Comparison of ENCODE assay signal across 11 cellular contexts in genomic region chr5:179680780-179681411, GRCh38. TPM values are rescaled to one million over a fixed set of nuclear protein-coding genes. Genes with fewer than 3 reads are reported as not detected.
DNase-seq lines count a peak whose midpoint lies in the region; ATAC-seq and TF ChIP-seq lines count a peak whose summit lies in the region.
"Had no signal": no experiment of that assay in that cellular context is flagged by ENCODE, and none has a peak within 500 bp of the region (broad histone marks: within the 10 kb centered on the region; RNA-seq: fewer than 3 reads in every experiment).

TSS of gene CBY3 (minus strand) at chr5:179681034. CDS start at chr5:179680918, 116 bp downstream.

- H3K9me3 Mint-ChIP-seq in CD4-positive, alpha-beta memory T cell: no peaks in the 10 kb centered on the region
- H3K9me3 Mint-ChIP-seq in natural killer cell: no peaks in the 10 kb centered on the region

- in situ Hi-C loops in IMR-90 (cut with MboI; ENCODE audit: low sequenced_read_pairs): no loop called here

- H3K27ac Mint-ChIP-seq in CD4-positive, alpha-beta memory T cell: peak within 1 kb of the TSS; percentile 44 to 97 (median 88)
- peak within 1 kb of the TSS; percentile 61 to 94 for H3K27ac Mint-ChIP-seq in natural killer cell

- H2AFZ ChIP-seq in IMR-90 (replicated peaks; ENCODE audit: low read length, poor library complexity): peak within 1 kb of the TSS; percentile 5

- dilution Hi-C loops in IMR-90 (cut with HindIII; ENCODE audit: low sequenced_read_pairs, unreplicated experiment): no loop called here

- H3K56ac ChIP-seq in IMR-90 (ENCODE audit: extremely low read depth, insufficient read depth, low read length): no peak within 1 kb of the TSS

- H2AK5ac ChIP-seq in IMR-90 (ENCODE audit: low read depth, low read length): no peak within 1 kb of the TSS

- H2BK20ac ChIP-seq in IMR-90 (ENCODE audit: low read depth, low read length): no peak within 1 kb of the TSS

- no peak within 1 kb of the TSS for H3K18ac ChIP-seq in IMR-90 (ENCODE audit: low read depth, low read length)

- no peak within 1 kb of the TSS for H3K4me3 ChIP-seq in CD4-positive, alpha-beta memory T cell (ENCODE audit: low read length in 2 of 2)
- H3K4me3 ChIP-seq in IMR-90 (ENCODE audit: insufficient read depth, low read depth, low read length): no peak within 1 kb of the TSS

- 86% methylated on average over 1 of the region's 5 CpGs; no CpG with 5 or more reads in 1 of the 2 experiments for WGBS in IMR-90 (ENCODE audit: extremely low coverage in 2 of 2, insufficient read length in 1 of 2), 2 experiments

- no peak for TF ChIP-seq POLR2A in IMR-90 (IDR thresholded peaks at IDR 0.05; ENCODE audit: low read depth, low read length)

- H3K23ac ChIP-seq in IMR-90 (ENCODE audit: low read depth, low read length): no peak within 1 kb of the TSS

- H4K20me1 ChIP-seq in IMR-90 (ENCODE audit: insufficient read depth, low read length): no peaks in the 10 kb centered on the region

- no peak within 1 kb of the TSS for H4K91ac ChIP-seq in IMR-90 (ENCODE audit: insufficient read depth, low read depth, low read length)

- no peak within 1 kb of the TSS for H3K27ac ChIP-seq in CD4-positive, alpha-beta memory T cell (ENCODE audit: low read depth, low read length)
- no peak within 1 kb of the TSS for H3K27ac ChIP-seq in IMR-90 (ENCODE audit: insufficient read depth, low read length)

- TF ChIP-seq RAD21 in IMR-90 (IDR thresholded peaks at IDR 0.05; ENCODE audit: low read length): no peak

- H4K8ac ChIP-seq in IMR-90 (ENCODE audit: low read depth in 2 of 2, low read length in 2 of 2): no peak within 1 kb of the TSS

- H3K4me2 ChIP-seq in IMR-90 (ENCODE audit: low read depth, low read length): no peak within 1 kb of the TSS

- H2BK120ac ChIP-seq in IMR-90 (ENCODE audit: low read depth, low read length): no peak within 1 kb of the TSS

- H3K27me3 Mint-ChIP-seq in CD4-positive, alpha-beta memory T cell: no peaks in the 10 kb centered on the region
- no peaks in the 10 kb centered on the region for H3K27me3 Mint-ChIP-seq in natural killer cell (ENCODE audit: low read depth in 2 of 2)

- DNase-seq in CD4-positive, alpha-beta memory T cell: no peak
- DNase-seq in IMR-90 (peak; percentile 45), amniotic epithelial cell (ENCODE audit: low read depth) (peak; percentile 53), natural killer cell (no peak), anterior cingulate cortex (lab: John Stamatoyannopoulos, UW) (no peak)
- DNase-seq in stimulated activated CD4-positive, alpha-beta T cell treated with anti-CD3 and anti-CD28 coated beads, Interleukin-12 subunit alpha, Interleukin-12 subunit beta, amount 100 ng/mL, for 4 hours: no peak
- DNase-seq: NCI-H146; stimulated activated CD4-positive, alpha-beta T cell treated with anti-CD3 and anti-CD28 coated beads, Interleukin-15, amount 100 ng/mL, for 24 hours; stimulated activated naive CD4-positive, alpha-beta T cell treated with Interleukin-2 at 50 U/mL for 16 hours had no signal

- POLR2A ChIA-PET in CD4-positive, alpha-beta memory T cell (lab: Charles Lee; ENCODE audit: partially characterized antibody): interaction anchor here (0.6 to 2.4 kb wide), 5 partner anchors 16 to 114 kb away, joined by 3 to 10 read pairs (median 4); partner anchors contain the start of genes HNRNPH1 and MAML1
- POLR2A ChIA-PET in IMR-90 (lab: Charles Lee; ENCODE audit: unreplicated experiment): no interaction called here

- peaks cover 0 to 13% of the 10 kb centered on the region in 2 donors for H3K36me3 Mint-ChIP-seq in CD4-positive, alpha-beta memory T cell
- no peaks in the 10 kb centered on the region for H3K36me3 Mint-ChIP-seq in natural killer cell

- H3K79me1 ChIP-seq in IMR-90 (ENCODE audit: low read depth in 1 of 2, low read length in 2 of 2): peaks cover 8 to 31% of the 10 kb centered on the region in 2 experiments

- no TSS peak for BruUV-seq in IMR-90 (replicated peaks; lab: Mats Ljungman, UMichigan)

- peak within 1 kb of the TSS; percentile 33 to 97 (median 68) for H3K4me3 Mint-ChIP-seq in CD4-positive, alpha-beta memory T cell
- H3K4me3 Mint-ChIP-seq in natural killer cell: peak within 1 kb of the TSS; percentile 78

- intact Hi-C loops in CD4-positive, alpha-beta memory T cell (cut with micrococcal nuclease): no loop called here
- intact Hi-C loops in IMR-90 (cut with micrococcal nuclease): no loop called here
- intact Hi-C loops in natural killer cell (cut with micrococcal nuclease): no loop called here

- no peak within 1 kb of the TSS for H2BK5ac ChIP-seq in IMR-90 (ENCODE audit: low read depth, low read length, poor library complexity, severe bottlenecking)

- 0 out of 2 replicates have a peak, but pooled peaks cover 5% of the 10 kb centered on the region for H3K9me1 ChIP-seq in IMR-90 (ENCODE audit: insufficient read depth, low read length)

- H3K36me3 ChIP-seq in CD4-positive, alpha-beta memory T cell (ENCODE audit: insufficient read depth, low read length): no peaks in the 10 kb centered on the region
- H3K36me3 ChIP-seq in IMR-90 (ENCODE audit: control insufficient read depth, insufficient read depth, low read length): no peaks in the 10 kb centered on the region

- H3K9me3 ChIP-seq in CD4-positive, alpha-beta memory T cell (ENCODE audit: control insufficient read depth in 1 of 2, low read length in 2 of 2): no peaks in the 10 kb centered on the region
- no peaks in the 10 kb centered on the region for H3K9me3 ChIP-seq in IMR-90 (ENCODE audit: control insufficient read depth, insufficient read depth, low read length)

- no peak within 1 kb of the TSS for H4K5ac ChIP-seq in IMR-90 (ENCODE audit: low read depth, low read length)

- peaks cover 21 to 50% (median 31%) of the 10 kb centered on the region in 4 donors for H3K4me1 Mint-ChIP-seq in CD4-positive, alpha-beta memory T cell
- peaks cover 28 to 30% of the 10 kb centered on the region in 2 donors for H3K4me1 Mint-ChIP-seq in natural killer cell

- H3K14ac ChIP-seq in IMR-90 (replicated peaks; ENCODE audit: low read depth, low read length): no peak within 1 kb of the TSS

- no peak within 1 kb of the TSS for H3K9ac ChIP-seq in IMR-90 (ENCODE audit: low read depth, low read length)

- CTCF ChIA-PET in CD4-positive, alpha-beta memory T cell (lab: Charles Lee; ENCODE audit: partially characterized antibody): interaction anchor here (1.0 to 1.7 kb wide), 3 partner anchors 10 to 51 kb away, joined by 3 to 7 read pairs (median 3); partner anchors contain the start of gene MAML1
- CTCF ChIA-PET in IMR-90 (lab: Yijun Ruan, JAX): no interaction called here

- H2BK15ac ChIP-seq in IMR-90 (ENCODE audit: low read depth, low read length): no peak within 1 kb of the TSS

- no peaks in the 10 kb centered on the region for H3K27me3 ChIP-seq in CD4-positive, alpha-beta memory T cell (ENCODE audit: insufficient read depth, low read length)
- H3K27me3 ChIP-seq in IMR-90 (ENCODE audit: control insufficient read depth, insufficient read depth, low read length): no peaks in the 10 kb centered on the region

- H3K4me1 ChIP-seq in CD4-positive, alpha-beta memory T cell (ENCODE audit: insufficient read depth, low read length): peaks cover 28% of the 10 kb centered on the region
- peaks cover 4% of the 10 kb centered on the region for H3K4me1 ChIP-seq in IMR-90 (ENCODE audit: control insufficient read depth, insufficient read depth, low read length)

- no peak within 1 kb of the TSS for H3K4ac ChIP-seq in IMR-90 (ENCODE audit: low read depth, low read length)

- ATAC-seq in IMR-90 (ENCODE audit: low read depth): no peak
- ATAC-seq in natural killer cell: no peak
- no peak for ATAC-seq in GM21367 (IDR thresholded peaks at IDR 0.05; ENCODE audit: unreplicated experiment)
- no peak for ATAC-seq in HG03280 (IDR thresholded peaks at IDR 0.05; ENCODE audit: unreplicated experiment)

- TF ChIP-seq CTCF in IMR-90 (conservative IDR thresholded peaks at IDR 0.05; ENCODE audit: low read depth, low read length): no peak
- TF ChIP-seq CTCF in natural killer cell (IDR thresholded peaks at IDR 0.05): no peak

- peak within 1 kb of the TSS; percentile 72 for H2AK9ac ChIP-seq in IMR-90 (replicated peaks; ENCODE audit: low read depth, low read length, poor library complexity)

TF ChIP-seq in IMR-90, 13 proteins besides CTCF, POLR2A, EP300 and RAD21:
- TF ChIP-seq BHLHE40 (IDR thresholded peaks at IDR 0.05; ENCODE audit: low read depth, low read length): no peak
- TF ChIP-seq NFE2L2 (IDR thresholded peaks at IDR 0.05; ENCODE audit: low read depth, low read length): no peak
- TF ChIP-seq ELK1 (IDR thresholded peaks at IDR 0.05; ENCODE audit: borderline replicate concordance, low read depth, low read length): no peak
- TF ChIP-seq RCOR1 (IDR thresholded peaks at IDR 0.05; ENCODE audit: insufficient replicate concordance, low read length): no peak
- no peak for TF ChIP-seq SMC3 (IDR thresholded peaks at IDR 0.05; ENCODE audit: low read depth, low read length)
- no peak for TF ChIP-seq USF2 (IDR thresholded peaks at IDR 0.05; ENCODE audit: low read depth, low read length)
- no peak for TF ChIP-seq CEBPB (IDR thresholded peaks at IDR 0.05; ENCODE audit: low read depth, low read length)
- TF ChIP-seq MAFK (IDR thresholded peaks at IDR 0.05; ENCODE audit: low read depth, low read length): no peak
- TF ChIP-seq RFX5 (IDR thresholded peaks at IDR 0.05; ENCODE audit: low read depth, low read length): no peak

RNA-seq across cellular contexts. Expression of gene CBY3, which starts in this region (rescaled TPM):
- under 1 TPM; 0.58 to 0.76 TPM for total RNA-seq in CD4-positive, alpha-beta memory T cell
- polyA plus RNA-seq in CD4-positive, alpha-beta memory T cell: under 1 TPM; 0.36 to 0.56 TPM
- 0.18 TPM in 1 of 2 replicates, not detected in the other for total RNA-seq in IMR-90 (2012; rRNA removed)
- polyA plus RNA-seq in IMR-90 (2012; rRNA removed): not detected in 2 replicates
- not detected in 2 replicates for polyA plus RNA-seq in IMR-90 (2012; cell fraction: cytosol; rRNA removed)
- not detected in 2 replicates for polyA plus RNA-seq in IMR-90 (2012; cell fraction: nucleus; rRNA removed; ENCODE audit: low replicate concordance)
- not detected for total RNA-seq in natural killer cell

Comparison
In these comparisons a context has a peak if more than half of its experiments do, and no peak if none do; other contexts are left out.
1. Peak in DNase-seq in IMR-90; RNA of the gene not detected or under 1 TPM.